ENCODE assay signal across 14 cellular contexts in genomic region chr2:37637122-37637875, GRCh38. TPM values are rescaled to one million over a fixed set of nuclear protein-coding genes. Genes with fewer than 3 reads are reported as not detected.
A peak's percentile ranks its signal among the peaks of the same experiment; 100 is the strongest.
DNase-seq lines count a peak whose midpoint lies in the region; ATAC-seq and TF ChIP-seq lines count a peak whose summit lies in the region.
"Had no signal": no experiment of that assay in that cellular context is flagged by ENCODE, and none has a peak within 500 bp of the region (broad histone marks: within the 10 kb centered on the region; RNA-seq: fewer than 3 reads in every experiment).

No MANE protein-coding gene starts in this region.

- H3K27me3 Mint-ChIP-seq in MCF 10A (ENCODE audit: insufficient read depth, unreplicated experiment) = no peaks in the 10 kb centered on the region
- no peaks in the 10 kb centered on the region for H3K27me3 Mint-ChIP-seq in central memory CD8-positive, alpha-beta T cell
- no peaks in the 10 kb centered on the region for H3K27me3 Mint-ChIP-seq in Calu3 (ENCODE audit: unreplicated experiment)

- no peak for TF ChIP-seq POLR2A in uterus (IDR thresholded peaks at IDR 0.05)
- no peak for TF ChIP-seq POLR2A in GM18505 (IDR thresholded peaks at IDR 0.05; ENCODE audit: borderline replicate concordance, extremely low read depth, insufficient read depth, insufficient read length)

- H3K4me3 Mint-ChIP-seq in MCF 10A (ENCODE audit: unreplicated experiment) (no peak overlapping the region), Calu3 (ENCODE audit: low read depth, unreplicated experiment) (no peak overlapping the region)
- H3K4me3 Mint-ChIP-seq in central memory CD8-positive, alpha-beta T cell = no peak overlapping the region
- H3K4me3 Mint-ChIP-seq: neural progenitor cell had no signal

- dilution Hi-C loops in mammary epithelial cell (cut with HindIII; ENCODE audit: low sequenced_read_pairs) = no loop called here

- no peak for TF ChIP-seq CTCF in MCF 10A (IDR thresholded peaks at IDR 0.05; ENCODE audit: unreplicated experiment)
- TF ChIP-seq CTCF in mammary epithelial cell (conservative IDR thresholded peaks at IDR 0.05 in 1 of 2, IDR thresholded peaks at IDR 0.05 in 1 of 2; ENCODE audit: extremely low read depth in 1 of 2, insufficient read depth in 1 of 2, low read depth in 1 of 2, low read length in 2 of 2) = no peak
- peak in 2 of 4 experiments; percentile 14 to 21 for TF ChIP-seq CTCF in uterus (IDR thresholded peaks at IDR 0.05)
- no peak for TF ChIP-seq CTCF in Calu3 (IDR thresholded peaks at IDR 0.05; ENCODE audit: unreplicated experiment)

- H3K36me3 ChIP-seq in mammary epithelial cell (ENCODE audit: insufficient read depth, low read length) (peaks cover 8% of the 10 kb centered on the region), uterus (no peaks in the 10 kb centered on the region)
- H3K36me3 ChIP-seq: colonic mucosa, neural progenitor cell had no signal

- no peak overlapping the region for H3K4me2 ChIP-seq in mammary epithelial cell (ENCODE audit: insufficient read depth, low read depth, low read length)
- H3K4me2 ChIP-seq: neural progenitor cell had no signal

- in situ Hi-C loops in mammary epithelial cell (cut with MboI; ENCODE audit: low sequenced_read_pairs in 2 of 2) = no loop called here

- H2AFZ ChIP-seq in mammary epithelial cell (ENCODE audit: low read depth, low read length) = no peak overlapping the region
- H2AFZ ChIP-seq: neural progenitor cell had no signal

- DNase-seq in MCF 10A (ENCODE audit: unreplicated experiment) = no peak
- DNase-seq in mammary epithelial cell = no peak
- DNase-seq in NOMO-1 treated with DMSO at 0.1 percent for 48 hours (lab: John Stamatoyannopoulos, UW; ENCODE audit: unreplicated experiment) = peak; percentile 92
- no peak for DNase-seq in central memory CD8-positive, alpha-beta T cell (ENCODE audit: low spot score in 2 of 2)
- DNase-seq in uterus = peak in 1 of 2 donors; percentile 59
- DNase-seq in Calu3 = no peak
- DNase-seq: activated CD4-positive, alpha-beta T cell treated with anti-CD3 and anti-CD28 coated beads for 4 hours; activated naive CD4-positive, alpha-beta T cell; colonic mucosa; NCI-H2029 had no signal

- no peaks in the 10 kb centered on the region for H3K27me3 ChIP-seq in mammary epithelial cell (ENCODE audit: insufficient read depth, low read length)
- H3K27me3 ChIP-seq in uterus = no peaks in the 10 kb centered on the region
- H3K27me3 ChIP-seq: colonic mucosa, neural progenitor cell, SJCRH30 had no signal

- H3K4me1 ChIP-seq in mammary epithelial cell (ENCODE audit: insufficient read depth, low read length) = peaks cover 15% of the 10 kb centered on the region
- peaks cover 0 to 4% of the 10 kb centered on the region in 2 donors for H3K4me1 ChIP-seq in uterus
- H3K4me1 ChIP-seq: colonic mucosa, neural progenitor cell had no signal

- BruUV-seq in MCF 10A (replicated peaks; lab: Mats Ljungman, UMichigan) (no TSS peak), mammary epithelial cell (replicated peaks; lab: Mats Ljungman, UMichigan) (no TSS peak), Calu3 (replicated peaks; lab: Mats Ljungman, UMichigan) (no TSS peak)

- WGBS in mammary epithelial cell (ENCODE audit: low coverage, missing lambda C conversion rate) = 94% methylated on average over 6 of the region's 6 CpGs

- CTCF ChIA-PET in MCF 10A (lab: Yijun Ruan, JAX) (interaction anchor here (0.7 to 1.7 kb wide), 2 partner anchors 11 to 157 kb away, joined by 4 read pairs; no protein-coding TSS in a partner anchor), mammary epithelial cell (lab: Charles Lee; ENCODE audit: low non-redundant PET) (interaction anchor here (0.6 kb wide), 1 partner anchor 69 kb away, joined by 4 read pairs; no protein-coding TSS in a partner anchor), Calu3 (lab: Charles Lee) (no interaction called here)

- H3K9me3 Mint-ChIP-seq in MCF 10A (ENCODE audit: unreplicated experiment) (no peaks in the 10 kb centered on the region), Calu3 (ENCODE audit: low read depth, unreplicated experiment) (no peaks in the 10 kb centered on the region)
- H3K9me3 Mint-ChIP-seq in central memory CD8-positive, alpha-beta T cell = no peaks in the 10 kb centered on the region
- H3K9me3 Mint-ChIP-seq: neural progenitor cell had no signal

- H3K27ac Mint-ChIP-seq in MCF 10A (ENCODE audit: low read depth, unreplicated experiment) (peak overlapping the region; percentile 75), Calu3 (ENCODE audit: unreplicated experiment) (no peak overlapping the region)
- H3K27ac Mint-ChIP-seq in central memory CD8-positive, alpha-beta T cell (ENCODE audit: low read depth) = peak overlapping the region; percentile 87

- H3K27ac ChIP-seq in mammary epithelial cell (ENCODE audit: insufficient read depth, low read depth, low read length) (no peak overlapping the region), uterus (peak overlapping the region; percentile 75 to 79)
- H3K27ac ChIP-seq: colonic mucosa, neural progenitor cell, SJCRH30 had no signal

- no peak overlapping the region for H3K9ac ChIP-seq in mammary epithelial cell (ENCODE audit: insufficient read depth, low read length)
- H3K9ac ChIP-seq: neural progenitor cell had no signal

- H3K4me3 ChIP-seq in mammary epithelial cell (replicated peaks in 1 of 3; ENCODE audit: insufficient read depth in 1 of 3, low read depth in 2 of 3, low read length in 3 of 3) = no peak overlapping the region
- no peak overlapping the region for H3K4me3 ChIP-seq in uterus
- H3K4me3 ChIP-seq: colonic mucosa, neural progenitor cell, SJCRH30 had no signal

- H3K4me1 Mint-ChIP-seq in MCF 10A (ENCODE audit: insufficient read depth, unreplicated experiment) = peaks cover 33% of the 10 kb centered on the region
- H3K4me1 Mint-ChIP-seq in central memory CD8-positive, alpha-beta T cell = peaks cover 78% of the 10 kb centered on the region
- H3K4me1 Mint-ChIP-seq in Calu3 (ENCODE audit: low read depth, unreplicated experiment) = no peaks in the 10 kb centered on the region

- ATAC-seq in central memory CD8-positive, alpha-beta T cell (replicated peaks; ENCODE audit: extremely low read depth, poor library complexity, severe bottlenecking) = no peak
- ATAC-seq in GM18505 (IDR thresholded peaks at IDR 0.05; ENCODE audit: unreplicated experiment) (no peak), GM21360 (IDR thresholded peaks at IDR 0.05; ENCODE audit: unreplicated experiment) (no peak)

- H3K79me2 ChIP-seq in mammary epithelial cell (ENCODE audit: insufficient read depth, low read length) = peaks cover 12% of the 10 kb centered on the region

- H4K20me1 ChIP-seq in mammary epithelial cell (ENCODE audit: insufficient read depth, low read length) = no peaks in the 10 kb centered on the region

- intact Hi-C loops in MCF 10A (cut with micrococcal nuclease) = no loop called here
- intact Hi-C loops in mammary epithelial cell (cut with micrococcal nuclease) = loop anchor here (1.0 to 5.0 kb wide), 2 partner anchors 75 to 223 kb away; no protein-coding TSS in a partner anchor
- intact Hi-C loops in uterus (cut with DNase I; ENCODE audit: low total_unique reads) = no loop called here
- intact Hi-C loops in Calu3 (cut with micrococcal nuclease; ENCODE audit: unreplicated experiment) = no loop called here

- peaks cover 23% of the 10 kb centered on the region for H3K36me3 Mint-ChIP-seq in MCF 10A (ENCODE audit: insufficient read depth, unreplicated experiment)
- H3K36me3 Mint-ChIP-seq in central memory CD8-positive, alpha-beta T cell (ENCODE audit: insufficient read depth) = peaks cover 34% of the 10 kb centered on the region
- H3K36me3 Mint-ChIP-seq in Calu3 (ENCODE audit: insufficient read depth, unreplicated experiment) = peaks cover 14% of the 10 kb centered on the region

- POLR2A ChIA-PET in MCF 10A (lab: Yijun Ruan, JAX) = interaction anchor here (1.7 kb wide), 1 partner anchor 17 kb away, joined by 5 read pairs; no protein-coding TSS in a partner anchor

- no peaks in the 10 kb centered on the region for H3K9me3 ChIP-seq in mammary epithelial cell (replicated peaks; ENCODE audit: insufficient read depth, low read length)
- no peaks in the 10 kb centered on the region for H3K9me3 ChIP-seq in uterus
- H3K9me3 ChIP-seq: colonic mucosa, SJCRH30 had no signal

RNA-seq across cellular contexts. Expression of gene CDC42EP3, which starts 34.1 kb away (rescaled TPM):
- total RNA-seq in MCF 10A (2022) (55.4 and 61.3 TPM in 2 replicates), mammary epithelial cell (100 to 1,000 TPM in 1 of 2 donors, 10 to 100 TPM in 1; 96.7 to 276 TPM), uterus (10 to 100 TPM; 24.7 to 93.0 (median 57.3) TPM), Calu3 (2022) (26.9 and 29.4 TPM in 2 replicates)
- 84.4 TPM for polyA plus RNA-seq in mammary epithelial cell
- 192 TPM for polyA minus RNA-seq in mammary epithelial cell
